16 cellular contexts compared by ENCODE assay signal in the genomic region with DNA sequence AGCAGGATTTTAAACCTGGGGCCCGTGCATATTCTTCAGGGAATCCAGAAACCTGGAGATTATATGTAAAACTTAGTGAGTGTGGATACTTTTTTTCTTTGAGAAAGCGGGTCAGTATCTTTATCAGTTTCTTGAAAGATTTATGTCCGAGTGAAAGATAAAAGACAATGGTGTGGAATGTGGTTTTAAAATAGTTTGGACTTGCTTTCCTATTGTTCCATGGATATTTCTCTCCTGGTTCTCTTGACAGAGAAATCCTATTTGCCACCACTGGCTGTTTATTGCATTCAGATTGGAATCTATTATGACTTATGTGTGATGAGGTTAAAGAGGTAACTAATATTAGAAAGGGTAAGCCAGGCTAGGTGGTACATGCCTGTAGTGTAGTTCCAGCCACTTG. TPM values are rescaled to one million over a fixed set of nuclear protein-coding genes. Genes with fewer than 3 reads are reported as not detected.
DNase-seq lines count a peak whose midpoint lies in the region; ATAC-seq and TF ChIP-seq lines count a peak whose summit lies in the region.
"Had no signal": no experiment of that assay in that cellular context is flagged by ENCODE, and none has a peak within 500 bp of the region (broad histone marks: within the 10 kb centered on the region; RNA-seq: fewer than 3 reads in every experiment).

No MANE protein-coding gene starts in this region.

- H3K4me2 ChIP-seq in H9 (ENCODE audit: insufficient read depth, insufficient read length, low read length): no peak overlapping the region

- H3K4me3 Mint-ChIP-seq in H9 (no peak overlapping the region), endodermal cell (peak overlapping the region; percentile 20), progenitor cell of endocrine pancreas (ENCODE audit: low read depth) (no peak overlapping the region)

- no peaks in the 10 kb centered on the region for H3K79me1 ChIP-seq in H9 (ENCODE audit: insufficient read depth, low read depth, low read length, poor library complexity, severe bottlenecking)

- no peak overlapping the region for H2BK15ac ChIP-seq in H9 (ENCODE audit: low read depth, low read length)

- H3K27me3 Mint-ChIP-seq in H9 (ENCODE audit: low read depth) (no peaks in the 10 kb centered on the region), endodermal cell (ENCODE audit: insufficient read depth) (no peaks in the 10 kb centered on the region), progenitor cell of endocrine pancreas (no peaks in the 10 kb centered on the region)
- H3K27me3 Mint-ChIP-seq: CD4-positive, alpha-beta memory T cell had no signal

- no peaks in the 10 kb centered on the region for H4K20me1 ChIP-seq in H9 (ENCODE audit: control insufficient read depth, insufficient read depth, insufficient read length)

- no peak overlapping the region for H4K8ac ChIP-seq in H9 (replicated peaks; ENCODE audit: insufficient read length, low read depth, low read length)

- H3K27ac Mint-ChIP-seq in H9: peak overlapping the region; percentile 1 to 42 (median 40); a peak in 5 of 7 replicates
- H3K27ac Mint-ChIP-seq in endodermal cell: peak overlapping the region; percentile 80
- peak overlapping the region; percentile 18 for H3K27ac Mint-ChIP-seq in progenitor cell of endocrine pancreas

- H3K4me1 ChIP-seq in H9 (ENCODE audit: insufficient read depth, low read length): peaks cover 11% of the 10 kb centered on the region; the same call in 1 of the 2 replicates
- H3K4me1 ChIP-seq in Panc1 (ENCODE audit: control insufficient read depth, insufficient read depth, low read length): peaks cover 95% of the 10 kb centered on the region
- peaks cover 12% of the 10 kb centered on the region for H3K4me1 ChIP-seq in endodermal cell (ENCODE audit: control insufficient read depth, insufficient read depth, low read length)
- H3K4me1 ChIP-seq in esophagus muscularis mucosa: peaks cover 34 to 57% (median 46%) of the 10 kb centered on the region in 4 donors
- H3K4me1 ChIP-seq: BE2C had no signal

- no peak overlapping the region for H2BK5ac ChIP-seq in H9 (ENCODE audit: insufficient read length, low read length)

- intact Hi-C loops in Panc1 (cut with micrococcal nuclease; ENCODE audit: unreplicated experiment) (no loop called here), esophagus muscularis mucosa (cut with DNase I) (no loop called here)

- H2BK12ac ChIP-seq in H9 (ENCODE audit: insufficient read length, low read depth, low read length): no peak overlapping the region

- H4K5ac ChIP-seq in H9 (ENCODE audit: insufficient read length, low read depth, low read length): no peak overlapping the region

- no peaks in the 10 kb centered on the region for H3K9me3 ChIP-seq in H9 (ENCODE audit: control insufficient read depth, low read depth, low read length)
- no peaks in the 10 kb centered on the region for H3K9me3 ChIP-seq in Panc1 (ENCODE audit: control insufficient read depth, insufficient read depth, low read depth, low read length)
- no peaks in the 10 kb centered on the region for H3K9me3 ChIP-seq in endodermal cell (ENCODE audit: control insufficient read depth, low read length)
- H3K9me3 ChIP-seq in esophagus muscularis mucosa: no peaks in the 10 kb centered on the region
- H3K9me3 ChIP-seq: BE2C had no signal

- H3K9me3 Mint-ChIP-seq in H9 (no peaks in the 10 kb centered on the region), endodermal cell (no peaks in the 10 kb centered on the region), progenitor cell of endocrine pancreas (ENCODE audit: low read depth) (no peaks in the 10 kb centered on the region)
- H3K9me3 Mint-ChIP-seq: CD4-positive, alpha-beta memory T cell had no signal

- H2AK5ac ChIP-seq in H9 (ENCODE audit: insufficient read length, low read length): no peak overlapping the region

- CTCF ChIA-PET in Panc1 (lab: Charles Lee): no interaction called here

- H3K27me3 ChIP-seq in H9 (ENCODE audit: insufficient read depth, low read length) (no peaks in the 10 kb centered on the region), Panc1 (ENCODE audit: control insufficient read depth, insufficient read depth, low read length) (no peaks in the 10 kb centered on the region), endodermal cell (ENCODE audit: control insufficient read depth, insufficient read depth, low read length, poor library complexity, severe bottlenecking) (no peaks in the 10 kb centered on the region), esophagus muscularis mucosa (no peaks in the 10 kb centered on the region)
- H3K27me3 ChIP-seq: BE2C had no signal

- DNase-seq in H9 (no peak), Panc1 (ENCODE audit: low read depth, low spot score) (no peak), endodermal cell (no peak), progenitor cell of endocrine pancreas (ENCODE audit: low spot score, unreplicated experiment) (no peak), esophagus muscularis mucosa (ENCODE audit: extremely low spot score) (no peak), islet precursor cell (no peak)
- DNase-seq in activated CD4-positive, alpha-beta T cell treated with anti-CD3 and anti-CD28 coated beads, Interleukin-2, amount 50 U/mL, for 48 hours: no peak
- DNase-seq: BE2C; Calu3; CD4-positive, alpha-beta memory T cell; NCI-H1105; NCI-H1694; NCI-H446 treated with DMSO at 0.1 percent for 48 hours; NCI-H748 treated with DMSO at 0.1 percent for 48 hours had no signal

- TF ChIP-seq POLR2A in esophagus muscularis mucosa (IDR thresholded peaks at IDR 0.05; ENCODE audit: low read depth): no peak

- no peak overlapping the region for H4K91ac ChIP-seq in H9 (ENCODE audit: insufficient read length, low read depth, low read length)

- no peak overlapping the region for H3K14ac ChIP-seq in H9 (ENCODE audit: insufficient read depth, low read length)

- H2AFZ ChIP-seq in H9 (ENCODE audit: low read length): no peak overlapping the region

- TF ChIP-seq CTCF in H9 (conservative IDR thresholded peaks at IDR 0.05) (no peak), Panc1 (IDR thresholded peaks at IDR 0.05) (no peak), endodermal cell (conservative IDR thresholded peaks at IDR 0.05) (no peak), progenitor cell of endocrine pancreas (IDR thresholded peaks at IDR 0.05; ENCODE audit: unreplicated experiment) (no peak), esophagus muscularis mucosa (IDR thresholded peaks at IDR 0.05) (no peak)

- H3T11ph ChIP-seq in H9 (ENCODE audit: low read length): no peak overlapping the region

- H3K36me3 ChIP-seq in Panc1 (ENCODE audit: control insufficient read depth, insufficient read depth, low read length) (peaks cover 6% of the 10 kb centered on the region; the same call in 1 of the 2 replicates), endodermal cell (ENCODE audit: control insufficient read depth, insufficient read depth, low read length) (peaks cover 8% of the 10 kb centered on the region), esophagus muscularis mucosa (no peaks in the 10 kb centered on the region)
- H3K36me3 ChIP-seq: BE2C had no signal

- no peak overlapping the region for H2BK20ac ChIP-seq in H9 (ENCODE audit: low read depth, low read length, poor library complexity, severe bottlenecking)

- no peak overlapping the region for H3K56ac ChIP-seq in H9 (ENCODE audit: insufficient read length, low read depth, low read length)

- H3K27ac ChIP-seq in H9 (ENCODE audit: insufficient read length, low read depth, low read length) (no peak overlapping the region), Panc1 (ENCODE audit: low read length) (peak overlapping the region; percentile 92), endodermal cell (ENCODE audit: low read depth, low read length) (no peak overlapping the region), esophagus muscularis mucosa (replicated peaks in 1 of 4) (no peak overlapping the region)
- H3K27ac ChIP-seq: RWPE1 had no signal

- H3K4me1 Mint-ChIP-seq in H9: peaks cover 35 to 43% of the 10 kb centered on the region in 2 experiments
- H3K4me1 Mint-ChIP-seq in endodermal cell: peaks cover 38% of the 10 kb centered on the region
- H3K4me1 Mint-ChIP-seq in progenitor cell of endocrine pancreas (ENCODE audit: low read depth): peaks cover 31% of the 10 kb centered on the region

- in situ Hi-C loops in Panc1 (cut with HindIII; ENCODE audit: low pct_unique_long_range_greater_than_20kb, low sequenced_read_pairs): no loop called here

- H3K23ac ChIP-seq in H9 (ENCODE audit: insufficient read length, low read depth, low read length): no peak overlapping the region

- no CpG with 5 or more reads among the region's 3 CpGs for WGBS in H9 (ENCODE audit: extremely low coverage, insufficient read length, low lambda C conversion rate)
- 61 to 79% methylated on average over 2 to 3 of the region's 3 CpGs for WGBS in endodermal cell (ENCODE audit: insufficient coverage in 1 of 2, insufficient read length in 1 of 2), 2 experiments
- whole genome bisulfite sequencing in esophagus muscularis mucosa: 91% methylated on average over 3 of the region's 3 CpGs

- no peak overlapping the region for H3K4ac ChIP-seq in H9 (ENCODE audit: low read depth, low read length)

- BruUV-seq in Panc1 (replicated peaks; lab: Mats Ljungman, UMichigan): no TSS peak

- H3K9ac ChIP-seq in H9 (ENCODE audit: extremely low read depth, insufficient read length, low read length): no peak overlapping the region
- no peak overlapping the region for H3K9ac ChIP-seq in endodermal cell (ENCODE audit: extremely low read depth, low read length, poor library complexity, severe bottlenecking)

- no peak overlapping the region for H2BK120ac ChIP-seq in H9 (ENCODE audit: low read depth, low read length, poor library complexity, severe bottlenecking)

- POLR2A ChIA-PET in Panc1 (lab: Charles Lee): no interaction called here

- no peaks in the 10 kb centered on the region for H3K23me2 ChIP-seq in H9 (ENCODE audit: insufficient read length, low read depth, low read length, poor library complexity, severe bottlenecking)

- H3K4me3 ChIP-seq in Panc1 (ENCODE audit: low read depth in 2 of 2, low read length in 2 of 2) (no peak overlapping the region), endodermal cell (ENCODE audit: low read length) (peak overlapping the region; percentile 50), esophagus muscularis mucosa (no peak overlapping the region)

- ATAC-seq in Panc1: no peak
- ATAC-seq: HepG2 had no signal

- H3K36me3 Mint-ChIP-seq in H9 (ENCODE audit: insufficient read depth in 1 of 3, low read depth in 3 of 3) (peaks cover 5 to 6% (median 6%) of the 10 kb centered on the region in 3 experiments; a peak in 5 of 7 replicates), endodermal cell (ENCODE audit: low read depth) (peaks cover 9% of the 10 kb centered on the region), progenitor cell of endocrine pancreas (ENCODE audit: insufficient read depth) (peaks cover 11% of the 10 kb centered on the region)

- H3K79me2 ChIP-seq in H9 (ENCODE audit: insufficient read depth, low read length): peaks cover 22% of the 10 kb centered on the region; the same call in 1 of the 2 replicates

- H3K18ac ChIP-seq in H9 (ENCODE audit: insufficient read length, low read depth, low read length): no peak overlapping the region

- TF ChIP-seq EP300 in esophagus muscularis mucosa (IDR thresholded peaks at IDR 0.05): no peak

RNA-seq across cellular contexts. Expression of a gene that starts 27.4 kb away (rescaled TPM):
- 122 and 128 TPM in 2 replicates for total RNA-seq in H9 (2021)
- 310 TPM for total RNA-seq in Panc1 (2021; ENCODE audit: unreplicated experiment)
- polyA plus RNA-seq in Panc1 (2012; ENCODE audit: insufficient read length): 139 TPM
- 100 to 1,000 TPM; 215 to 239 TPM for total RNA-seq in endodermal cell
- 109 TPM for polyA plus RNA-seq in endodermal cell (2013, experiment 1 of 2)
- polyA plus RNA-seq in endodermal cell (2013, experiment 2 of 2): 125 TPM
- 155 and 158 TPM in 2 replicates for total RNA-seq in progenitor cell of endocrine pancreas
- total RNA-seq in esophagus muscularis mucosa: 100 to 1,000 TPM; 137 to 151 (median 146) TPM

Comparison
In these comparisons a context has a peak if more than half of its experiments do, and no peak if none do; other contexts are left out.
1. H3K27ac Mint-ChIP-seq: peak in every context shown above with its lines; median percentile 80 in endodermal cell; 40 in H9; 18 in progenitor cell of endocrine pancreas.